Comparison of ENCODE assay signal across 8 cellular contexts in genomic region chr12:124548854-124549378, GRCh38.
A peak's percentile ranks its signal among the peaks of the same experiment; 100 is the strongest.
DNase-seq lines count a peak whose midpoint lies in the region; FAIRE-seq lines count a peak whose summit lies in the region.

No MANE protein-coding gene starts in this region.

- peaks cover 65% of the 10 kb centered on the region for H3K4me1 ChIP-seq in adipocyte (ENCODE audit: control insufficient read depth, insufficient read depth, low read length)
- peaks cover 81% of the 10 kb centered on the region for H3K4me1 ChIP-seq in stomach smooth muscle (ENCODE audit: control insufficient read depth, insufficient read depth, low read length)

- peak; percentile 99 for DNase-seq in NCI-H82 (lab: John Stamatoyannopoulos, UW)
- no peak for DNase-seq in NCI-H82 treated with DMSO at 0.1 percent for 48 hours (lab: John Stamatoyannopoulos, UW; ENCODE audit: unreplicated experiment)
- DNase-seq in adipocyte (ENCODE audit: low read depth), result peak; percentile 80
- peak; percentile 87 for DNase-seq in kidney tubule cell (ENCODE audit: low spot score)
- DNase-seq in middle frontal gyrus (ENCODE audit: extremely low spot score, low spot score), result no peak
- no peak for DNase-seq in GM19239 (ENCODE audit: insufficient read length, low spot score)
- DNase-seq in pons (ENCODE audit: low spot score), result no peak

- H3K9me3 ChIP-seq in adipocyte (ENCODE audit: control insufficient read depth, low read length), result no peaks in the 10 kb centered on the region
- no peaks in the 10 kb centered on the region for H3K9me3 ChIP-seq in stomach smooth muscle (ENCODE audit: control insufficient read depth in 2 of 2, low read length in 2 of 2)

- peak overlapping the region; percentile 69 for H3K27ac ChIP-seq in stomach smooth muscle (ENCODE audit: low read length)

- no peaks in the 10 kb centered on the region for H3K36me3 ChIP-seq in adipocyte (ENCODE audit: control insufficient read depth, insufficient read depth, low read length, severe bottlenecking)
- H3K36me3 ChIP-seq in stomach smooth muscle (ENCODE audit: control insufficient read depth in 2 of 2, insufficient read depth in 2 of 2, low read length in 2 of 2), result no peaks in the 10 kb centered on the region

- H3K27me3 ChIP-seq in adipocyte (replicated peaks; ENCODE audit: control insufficient read depth, insufficient read depth, low read length) (no peaks in the 10 kb centered on the region), stomach smooth muscle (ENCODE audit: control insufficient read depth in 1 of 2, insufficient read depth in 2 of 2, low read length in 2 of 2) (no peaks in the 10 kb centered on the region)

- H3K4me3 ChIP-seq in adipocyte (ENCODE audit: low read length), result peak overlapping the region; percentile 29
- peak overlapping the region in 1 of 2 donors; percentile 55 for H3K4me3 ChIP-seq in stomach smooth muscle (ENCODE audit: low read length in 2 of 2)

- H3K9ac ChIP-seq in adipocyte (ENCODE audit: low read length) (peak overlapping the region; percentile 52), stomach smooth muscle (ENCODE audit: low read length in 2 of 2) (no peak overlapping the region)

- no peak for FAIRE-seq in GM19239 (lab: Jason Lieb, UNC)

Comparison
In these comparisons a context has a peak if more than half of its experiments do, and no peak if none do; other contexts are left out.
1. DNase-seq: peak in NCI-H82 (single experiment), adipocyte (single experiment) and kidney tubule cell (single experiment); none in NCI-H82 treated with DMSO at 0.1 percent for 48 hours (single experiment), middle frontal gyrus (single experiment), GM19239 (single experiment) and pons (single experiment).